Comparison of ENCODE assay signal across 8 cellular contexts in genomic region chr11:126061707-126062678, GRCh38. TPM values are rescaled to one million over a fixed set of nuclear protein-coding genes. Genes with fewer than 3 reads are reported as not detected.
DNase-seq lines count a peak whose midpoint lies in the region; ATAC-seq and TF ChIP-seq lines count a peak whose summit lies in the region.

No MANE protein-coding gene starts in this region.

- whole genome bisulfite sequencing in prostate gland = 2% methylated on average over 20 of the region's 57 CpGs

- H3K27me3 Mint-ChIP-seq in activated naive CD4-positive, alpha-beta T cell treated with anti-CD3 and anti-CD28 coated beads, Interleukin-2, amount 50 U/mL, for 24 hours = peaks cover 4% of the 10 kb centered on the region

- no peaks in the 10 kb centered on the region for H3K36me3 ChIP-seq in left ventricle myocardium inferior
- no peaks in the 10 kb centered on the region for H3K36me3 ChIP-seq in prostate gland

- peak overlapping the region; percentile 95 for H3K27ac Mint-ChIP-seq in activated naive CD4-positive, alpha-beta T cell treated with anti-CD3 and anti-CD28 coated beads, Interleukin-2, amount 50 U/mL, for 24 hours

- peak; percentile 77 for DNase-seq in DMS53 treated with DMSO at 0.1 percent for 48 hours (lab: John Stamatoyannopoulos, UW; ENCODE audit: unreplicated experiment)
- peak; percentile 90 for DNase-seq in NCI-H526 treated with DMSO at 0.1 percent for 48 hours (lab: John Stamatoyannopoulos, UW)
- peak; percentile 40 for DNase-seq in left ventricle myocardium inferior
- DNase-seq in prostate gland (ENCODE audit: low spot score) = peak; percentile 30
- DNase-seq in SKM-1 treated with dmso at 0.1 percent for 144 hours (lab: John Stamatoyannopoulos, UW; ENCODE audit: unreplicated experiment) = no peak
- DNase-seq in omental fat pad (ENCODE audit: low spot score) = no peak

- H3K4me3 Mint-ChIP-seq in activated naive CD4-positive, alpha-beta T cell treated with anti-CD3 and anti-CD28 coated beads, Interleukin-2, amount 50 U/mL, for 24 hours = peak overlapping the region; percentile 88

- TF ChIP-seq CTCF in left ventricle myocardium inferior (IDR thresholded peaks at IDR 0.05; ENCODE audit: borderline replicate concordance) (peak; percentile 57), prostate gland (IDR thresholded peaks at IDR 0.05) (peak in 3 of 4 experiments; percentile 35 to 75 (median 71)), omental fat pad (IDR thresholded peaks at IDR 0.05) (no peak)

- H3K9me3 ChIP-seq in left ventricle myocardium inferior (replicated peaks) (no peaks in the 10 kb centered on the region), prostate gland (no peaks in the 10 kb centered on the region)

- peaks cover 7% of the 10 kb centered on the region for H3K4me1 Mint-ChIP-seq in activated naive CD4-positive, alpha-beta T cell treated with anti-CD3 and anti-CD28 coated beads, Interleukin-2, amount 50 U/mL, for 24 hours

- no peak for TF ChIP-seq POLR2A in prostate gland (IDR thresholded peaks at IDR 0.05)

- H3K4me3 ChIP-seq in left ventricle myocardium inferior (peak overlapping the region; percentile 82), prostate gland (peak overlapping the region; percentile 80 to 82)

- H3K36me3 Mint-ChIP-seq in activated naive CD4-positive, alpha-beta T cell treated with anti-CD3 and anti-CD28 coated beads, Interleukin-2, amount 50 U/mL, for 24 hours = no peaks in the 10 kb centered on the region

- peaks cover 15% of the 10 kb centered on the region for H3K4me1 ChIP-seq in left ventricle myocardium inferior
- H3K4me1 ChIP-seq in prostate gland (replicated peaks) = no peaks in the 10 kb centered on the region

- H3K27ac ChIP-seq in left ventricle myocardium inferior (replicated peaks) (peak overlapping the region; percentile 71), prostate gland (peak overlapping the region; percentile 31 to 66)

- H3K9me3 Mint-ChIP-seq in activated naive CD4-positive, alpha-beta T cell treated with anti-CD3 and anti-CD28 coated beads, Interleukin-2, amount 50 U/mL, for 24 hours = no peaks in the 10 kb centered on the region

- intact Hi-C loops in left ventricle myocardium inferior (cut with micrococcal nuclease) (loop anchor here (10.0 kb wide), 1 partner anchor 133 kb away; no protein-coding TSS in a partner anchor), prostate gland (cut with DNase I) (loop anchor here (5.0 to 10.0 kb wide), 3 partner anchors 50 to 137 kb away; no protein-coding TSS in a partner anchor)

- no peaks in the 10 kb centered on the region for H3K27me3 ChIP-seq in left ventricle myocardium inferior (ENCODE audit: low read depth)
- no peaks in the 10 kb centered on the region for H3K27me3 ChIP-seq in prostate gland (replicated peaks; ENCODE audit: insufficient read depth)

- ATAC-seq in HG02852 (IDR thresholded peaks at IDR 0.05; ENCODE audit: unreplicated experiment) (peak; percentile 1), omental fat pad (ENCODE audit: low FRiP score) (no peak)

RNA-seq across cellular contexts. Expression of gene CDON, which starts 0.7 kb away (rescaled TPM):
- total RNA-seq in left ventricle myocardium inferior (9.9 TPM), prostate gland (10 to 100 TPM in 1 of 2 donors, 1 to 10 TPM in 1; 9.8 to 26.9 TPM), omental fat pad (100 to 1,000 TPM in 1 of 4 donors, 10 to 100 TPM in 3; 13.1 to 159 (median 43.4) TPM)

Comparison
In these comparisons a context has a peak if more than half of its experiments do, and no peak if none do; other contexts are left out.
1. DNase-seq: peak in DMS53 treated with DMSO at 0.1 percent for 48 hours (single experiment), NCI-H526 treated with DMSO at 0.1 percent for 48 hours (single experiment), left ventricle myocardium inferior (single experiment) and prostate gland (single experiment); none in SKM-1 treated with dmso at 0.1 percent for 144 hours (single experiment) and omental fat pad (single experiment).
2. CTCF ChIP-seq: peak in left ventricle myocardium inferior (single experiment) and prostate gland (3 of 4); none in omental fat pad (0 of 3).